In the genomic region with DNA sequence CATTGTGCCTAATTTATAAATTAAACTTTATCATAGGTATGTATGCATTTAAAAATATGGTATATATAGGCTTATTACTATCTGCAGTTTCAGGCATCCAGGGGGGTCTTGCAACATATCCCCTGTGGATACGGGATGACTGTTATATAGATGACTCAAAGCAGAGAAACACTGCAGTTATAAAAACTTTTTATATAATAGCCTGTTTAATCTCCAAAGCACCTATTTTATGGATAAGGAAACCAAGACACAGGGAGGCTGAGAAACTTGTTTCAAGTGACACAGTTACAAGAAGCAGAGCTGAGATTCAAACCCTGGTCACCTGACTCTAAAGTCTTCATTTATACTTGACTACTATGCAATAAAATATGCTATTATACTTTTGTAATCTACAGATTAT, we compare ENCODE assay signal across 18 cellular contexts.
DNase-seq lines count a peak whose midpoint lies in the region; ATAC-seq and TF ChIP-seq lines count a peak whose summit lies in the region.
"Had no signal": no experiment of that assay in that cellular context is flagged by ENCODE, and none has a peak within 500 bp of the region (broad histone marks: within the 10 kb centered on the region; RNA-seq: fewer than 3 reads in every experiment).

No MANE protein-coding gene starts in this region.

- WGBS in endodermal cell (ENCODE audit: insufficient coverage in 1 of 2, insufficient read length in 1 of 2), 2 experiments, result 92% methylated on average over 1 of the region's 1 CpG; no CpG with 5 or more reads in 1 of the 2 experiments

- intact Hi-C loops in naive thymus-derived CD4-positive, alpha-beta T cell (cut with micrococcal nuclease), result no loop called here

- H3K9ac ChIP-seq in fibroblast of lung (ENCODE audit: insufficient read depth, low read length), result no peak overlapping the region
- H3K9ac ChIP-seq in endodermal cell (ENCODE audit: extremely low read depth, low read length, poor library complexity, severe bottlenecking), result no peak overlapping the region

- H3K79me2 ChIP-seq in fibroblast of lung (ENCODE audit: control insufficient read depth, insufficient read depth, low read length) (no peaks in the 10 kb centered on the region), osteoblast (ENCODE audit: insufficient read depth, low read length) (no peaks in the 10 kb centered on the region)

- no peaks in the 10 kb centered on the region for H3K9me3 ChIP-seq in AG04450 (ENCODE audit: control insufficient read depth, insufficient read depth, low read length)
- H3K9me3 ChIP-seq in RWPE2 (ENCODE audit: severe bottlenecking), result no peaks in the 10 kb centered on the region
- no peaks in the 10 kb centered on the region for H3K9me3 ChIP-seq in fibroblast of lung (ENCODE audit: control insufficient read depth, insufficient read depth, low read depth, low read length)
- no peaks in the 10 kb centered on the region for H3K9me3 ChIP-seq in osteoblast (ENCODE audit: low read depth, low read length)
- H3K9me3 ChIP-seq in endodermal cell (ENCODE audit: control insufficient read depth, low read length), result no peaks in the 10 kb centered on the region
- no peaks in the 10 kb centered on the region for H3K9me3 ChIP-seq in naive thymus-derived CD4-positive, alpha-beta T cell (ENCODE audit: control insufficient read depth in 2 of 3, low read length in 3 of 3)
- H3K9me3 ChIP-seq: adrenal gland had no signal

- H3K4me1 ChIP-seq in RWPE2 (ENCODE audit: insufficient read depth, poor library complexity, severe bottlenecking) (peaks cover 18% of the 10 kb centered on the region), fibroblast of lung (ENCODE audit: control insufficient read depth, extremely low read depth, insufficient read depth, low read length) (no peaks in the 10 kb centered on the region), osteoblast (ENCODE audit: insufficient read depth, low read length) (peaks cover 13% of the 10 kb centered on the region), endodermal cell (ENCODE audit: control insufficient read depth, insufficient read depth, low read length) (no peaks in the 10 kb centered on the region)
- H3K4me1 ChIP-seq in naive thymus-derived CD4-positive, alpha-beta T cell (ENCODE audit: control insufficient read depth in 2 of 2, insufficient read depth in 2 of 2, low read length in 2 of 2), result no peaks in the 10 kb centered on the region
- H3K4me1 ChIP-seq: adrenal gland had no signal

- H3K9me3 Mint-ChIP-seq in endodermal cell, result no peaks in the 10 kb centered on the region
- peaks cover 0 to 12% (median 5%) of the 10 kb centered on the region in 11 donors for H3K9me3 Mint-ChIP-seq in naive thymus-derived CD4-positive, alpha-beta T cell

- no peak overlapping the region for H3K4me3 Mint-ChIP-seq in endodermal cell
- H3K4me3 Mint-ChIP-seq in naive thymus-derived CD4-positive, alpha-beta T cell, result no peak overlapping the region
- H3K4me3 Mint-ChIP-seq: CD8-positive, alpha-beta memory T cell; T-helper 17 cell had no signal

- H3K36me3 Mint-ChIP-seq in endodermal cell (ENCODE audit: low read depth), result no peaks in the 10 kb centered on the region
- H3K36me3 Mint-ChIP-seq in naive thymus-derived CD4-positive, alpha-beta T cell, result no peaks in the 10 kb centered on the region
- H3K36me3 Mint-ChIP-seq: CD8-positive, alpha-beta memory T cell had no signal

- H3K4me2 ChIP-seq in fibroblast of lung (ENCODE audit: extremely low read depth, insufficient read depth, low read length), result no peak overlapping the region
- H3K4me2 ChIP-seq in osteoblast (ENCODE audit: insufficient read depth, low read length), result peak overlapping the region; percentile 73

- no peaks in the 10 kb centered on the region for H3K4me1 Mint-ChIP-seq in endodermal cell
- H3K4me1 Mint-ChIP-seq in naive thymus-derived CD4-positive, alpha-beta T cell, result no peaks in the 10 kb centered on the region
- H3K4me1 Mint-ChIP-seq: CD8-positive, alpha-beta memory T cell; T-helper 17 cell had no signal

- H3K4me3 ChIP-seq in AG04450 (ENCODE audit: low read depth, low read length), result no peak overlapping the region
- no peak overlapping the region for H3K4me3 ChIP-seq in RWPE2 (ENCODE audit: severe bottlenecking)
- no peak overlapping the region for H3K4me3 ChIP-seq in fibroblast of lung (replicated peaks in 1 of 4; ENCODE audit: control extremely low read depth in 1 of 4, insufficient read depth in 1 of 4, low read depth in 3 of 4, low read length in 4 of 4)
- no peak overlapping the region for H3K4me3 ChIP-seq in osteoblast (ENCODE audit: insufficient read depth, low read length)
- no peak overlapping the region for H3K4me3 ChIP-seq in endodermal cell (ENCODE audit: low read length)
- no peak overlapping the region for H3K4me3 ChIP-seq in naive thymus-derived CD4-positive, alpha-beta T cell (ENCODE audit: low read length)
- H3K4me3 ChIP-seq: adrenal gland had no signal

- H3K27ac ChIP-seq in AG04450 (ENCODE audit: low read depth, low read length) (peak overlapping the region; percentile 89), RWPE2 (ENCODE audit: poor library complexity, severe bottlenecking) (peak overlapping the region; percentile 83), fibroblast of lung (ENCODE audit: insufficient read depth, low read length) (peak overlapping the region; percentile 81), osteoblast (ENCODE audit: low read depth, low read length) (peak overlapping the region; percentile 88), endodermal cell (ENCODE audit: low read depth, low read length) (no peak overlapping the region)
- no peak overlapping the region for H3K27ac ChIP-seq in naive thymus-derived CD4-positive, alpha-beta T cell (ENCODE audit: low read depth, low read length)
- H3K27ac ChIP-seq: adrenal gland had no signal

- H3K36me3 ChIP-seq in RWPE2 (ENCODE audit: low read depth), result no peaks in the 10 kb centered on the region
- H3K36me3 ChIP-seq in fibroblast of lung (ENCODE audit: control insufficient read depth, insufficient read depth, low read length), result no peaks in the 10 kb centered on the region
- H3K36me3 ChIP-seq in osteoblast (ENCODE audit: insufficient read depth, low read length), result no peaks in the 10 kb centered on the region
- H3K36me3 ChIP-seq in endodermal cell (ENCODE audit: control insufficient read depth, insufficient read depth, low read length), result no peaks in the 10 kb centered on the region
- no peaks in the 10 kb centered on the region for H3K36me3 ChIP-seq in naive thymus-derived CD4-positive, alpha-beta T cell (ENCODE audit: control insufficient read depth in 2 of 3, insufficient read depth in 3 of 3, low read length in 3 of 3)
- H3K36me3 ChIP-seq: adrenal gland had no signal

- H3K27me3 ChIP-seq in AG04450 (ENCODE audit: control insufficient read depth, insufficient read depth, low read length) (no peaks in the 10 kb centered on the region), RWPE2 (ENCODE audit: insufficient read depth, poor library complexity, severe bottlenecking) (no peaks in the 10 kb centered on the region), fibroblast of lung (ENCODE audit: control insufficient read depth, insufficient read depth, low read length) (no peaks in the 10 kb centered on the region), osteoblast (ENCODE audit: insufficient read depth, low read length) (no peaks in the 10 kb centered on the region), endodermal cell (ENCODE audit: control insufficient read depth, insufficient read depth, low read length, poor library complexity, severe bottlenecking) (no peaks in the 10 kb centered on the region)
- H3K27me3 ChIP-seq in naive thymus-derived CD4-positive, alpha-beta T cell (ENCODE audit: control insufficient read depth in 2 of 2, insufficient read depth in 2 of 2, low read length in 2 of 2), result no peaks in the 10 kb centered on the region
- H3K27me3 ChIP-seq: adrenal gland had no signal

- DNase-seq in AG04450 (ENCODE audit: low read depth, low spot score) (no peak), RWPE2 (ENCODE audit: low spot score) (no peak), fibroblast of lung (ENCODE audit: low read depth in 2 of 2) (peak; percentile 32 to 40), osteoblast (ENCODE audit: insufficient read length, low spot score, missing footprints) (peak; percentile 0), endodermal cell (no peak)
- no peak for DNase-seq in activated CD4-positive, CD25-positive, alpha-beta regulatory T cell (lab: John Stamatoyannopoulos, UW)
- DNase-seq in stimulated activated CD4-positive, alpha-beta T cell treated with anti-CD3 and anti-CD28 coated beads, Interleukin-2, amount 100 ng/mL, for 48 hours, result no peak
- no peak for DNase-seq in naive thymus-derived CD4-positive, alpha-beta T cell
- DNase-seq: activated CD4-positive, CD25-positive, alpha-beta regulatory T cell treated with anti-CD3 and anti-CD28 coated beads, Interleukin-2, amount 50 U/mL, for 72 hours; adrenal gland; CD8-positive, alpha-beta memory T cell; GOT3; NCI-H146; NCI-H446; SHP77; small intestine; stimulated activated naive CD4-positive, alpha-beta T cell; T-helper 17 cell had no signal

- CTCF ChIA-PET in AG04450 (lab: Charles Lee), result interaction anchor here (0.6 kb wide), 1 partner anchor 75 kb away, joined by 4 read pairs; no protein-coding TSS in a partner anchor
- CTCF ChIA-PET in naive thymus-derived CD4-positive, alpha-beta T cell (lab: Charles Lee), result no interaction called here

- H4K20me1 ChIP-seq in fibroblast of lung (ENCODE audit: control insufficient read depth, extremely low read depth, insufficient read depth, low read length), result no peaks in the 10 kb centered on the region
- H4K20me1 ChIP-seq in osteoblast (ENCODE audit: insufficient read depth, low read length), result no peaks in the 10 kb centered on the region

- peaks cover 2% of the 10 kb centered on the region for H3K27me3 Mint-ChIP-seq in endodermal cell (ENCODE audit: insufficient read depth)
- no peaks in the 10 kb centered on the region for H3K27me3 Mint-ChIP-seq in naive thymus-derived CD4-positive, alpha-beta T cell
- H3K27me3 Mint-ChIP-seq: T-helper 17 cell had no signal

- no peak overlapping the region for H2AFZ ChIP-seq in fibroblast of lung (ENCODE audit: low read length)
- no peak overlapping the region for H2AFZ ChIP-seq in osteoblast (ENCODE audit: low read length)

- H3K27ac Mint-ChIP-seq in endodermal cell, result no peak overlapping the region
- no peak overlapping the region for H3K27ac Mint-ChIP-seq in naive thymus-derived CD4-positive, alpha-beta T cell
- H3K27ac Mint-ChIP-seq: CD8-positive, alpha-beta memory T cell; T-helper 17 cell had no signal

- ATAC-seq in RWPE2 (ENCODE audit: low read depth), result peak; percentile 31; the same call in 1 of the 3 replicates
- ATAC-seq in naive thymus-derived CD4-positive, alpha-beta T cell, result no peak
- ATAC-seq: T-helper 17 cell had no signal

- POLR2A ChIA-PET in AG04450 (lab: Yijun Ruan, JAX), result interaction anchor here (0.6 to 2.4 kb wide), 12 partner anchors 40 to 1420 kb away, joined by 3 to 14 read pairs (median 6); no protein-coding TSS in a partner anchor
- POLR2A ChIA-PET in naive thymus-derived CD4-positive, alpha-beta T cell (lab: Charles Lee), result no interaction called here

- TF ChIP-seq CTCF in AG04450 (IDR thresholded peaks at IDR 0.05; ENCODE audit: low read depth, low read length), result no peak
- TF ChIP-seq CTCF in RWPE2 (IDR thresholded peaks at IDR 0.05; ENCODE audit: poor library complexity, severe bottlenecking), result no peak
- no peak for TF ChIP-seq CTCF in fibroblast of lung (conservative IDR thresholded peaks at IDR 0.05 in 1 of 2, IDR thresholded peaks at IDR 0.05 in 1 of 2; ENCODE audit: low read depth in 1 of 2, low read length in 2 of 2)
- TF ChIP-seq CTCF in osteoblast (IDR thresholded peaks at IDR 0.05; ENCODE audit: extremely low read depth, low read depth, low read length), result no peak
- TF ChIP-seq CTCF in endodermal cell (conservative IDR thresholded peaks at IDR 0.05), result no peak

Comparison
In these comparisons a context has a peak if more than half of its experiments do, and no peak if none do; other contexts are left out.
1. DNase-seq: peak in fibroblast of lung (2 of 2) and osteoblast (single experiment); none in AG04450 (single experiment), RWPE2 (single experiment), activated CD4-positive, CD25-positive, alpha-beta regulatory T cell (0 of 4), endodermal cell (single experiment), stimulated activated CD4-positive, alpha-beta T cell treated with anti-CD3 and anti-CD28 coated beads, Interleukin-2, amount 100 ng/mL, for 48 hours (0 of 2) and naive thymus-derived CD4-positive, alpha-beta T cell (0 of 9).
2. H3K27ac ChIP-seq: peak in AG04450 (single experiment), RWPE2 (single experiment), fibroblast of lung (single experiment) and osteoblast (single experiment); none in endodermal cell (single experiment) and naive thymus-derived CD4-positive, alpha-beta T cell (single experiment).